In genomic region chr5:42579320-42579719, GRCh38 we compare ENCODE assay signal across 29 cellular contexts.
DNase-seq lines count a peak whose midpoint lies in the region; ATAC-seq and TF ChIP-seq lines count a peak whose summit lies in the region.
"Had no signal": no experiment of that assay in that cellular context is flagged by ENCODE, and none has a peak within 500 bp of the region (broad histone marks: within the 10 kb centered on the region; RNA-seq: fewer than 3 reads in every experiment).

No MANE protein-coding gene starts in this region.

- DNase-seq in DMS153 (lab: John Stamatoyannopoulos, UW) = peak; percentile 22
- DNase-seq in DMS153 treated with DMSO at 0.1 percent for 48 hours (lab: John Stamatoyannopoulos, UW; ENCODE audit: unreplicated experiment) = no peak
- DNase-seq in amniotic epithelial cell (ENCODE audit: low read depth) = peak; percentile 47
- DNase-seq in foreskin fibroblast = peak; percentile 61 to 72
- no peak for DNase-seq in Karpas-422
- no peak for DNase-seq in upper lobe of left lung
- DNase-seq in endodermal cell = no peak
- DNase-seq: activated CD4-positive, alpha-beta memory T cell treated with anti-CD3 and anti-CD28 coated beads, Interleukin-2, amount 10 ng/mL, durations not matched to agents 7 days and 5 days; activated CD4-positive, CD25-positive, alpha-beta regulatory T cell treated with anti-CD3 and anti-CD28 coated beads, Interleukin-2, amount 50 U/mL, for 72 hours; aorta; CD4-positive, CD25-positive, alpha-beta regulatory T cell; heart left ventricle; MM.1S; NCI-H2081; NCI-H345; nephron progenitor cell; posterior cingulate gyrus; stimulated activated naive CD4-positive, alpha-beta T cell; T-helper 17 cell had no signal

- TF ChIP-seq CTCF in foreskin fibroblast (IDR thresholded peaks at IDR 0.05; ENCODE audit: low read depth, low read length) = no peak
- no peak for TF ChIP-seq CTCF in upper lobe of left lung (IDR thresholded peaks at IDR 0.05)
- no peak for TF ChIP-seq CTCF in endodermal cell (conservative IDR thresholded peaks at IDR 0.05)

- no peak for ATAC-seq in upper lobe of left lung (ENCODE audit: low FRiP score in 2 of 2)
- ATAC-seq: heart left ventricle, SK-N-SH treated with all-trans-retinoic acid at 6 μM for 48 hours, T-helper 17 cell had no signal

- H3K36me3 ChIP-seq in skeletal muscle tissue (ENCODE audit: control insufficient read depth in 3 of 3, insufficient read depth in 3 of 3, low read length in 3 of 3) (no peaks in the 10 kb centered on the region), Karpas-422 (ENCODE audit: insufficient read depth, low read length) (no peaks in the 10 kb centered on the region), upper lobe of left lung (no peaks in the 10 kb centered on the region), endodermal cell (ENCODE audit: control insufficient read depth, insufficient read depth, low read length) (no peaks in the 10 kb centered on the region)
- H3K36me3 ChIP-seq: thoracic aorta, vagina had no signal

- H3K9ac ChIP-seq in skeletal muscle tissue (ENCODE audit: low read depth in 1 of 3, low read length in 3 of 3) = no peak overlapping the region
- no peak overlapping the region for H3K9ac ChIP-seq in Karpas-422 (ENCODE audit: low read length)
- no peak overlapping the region for H3K9ac ChIP-seq in endodermal cell (ENCODE audit: extremely low read depth, low read length, poor library complexity, severe bottlenecking)

- peaks cover 2% of the 10 kb centered on the region for H3K36me3 Mint-ChIP-seq in endodermal cell (ENCODE audit: low read depth)
- H3K36me3 Mint-ChIP-seq: activated naive CD8-positive, alpha-beta T cell; CD4-positive, CD25-positive, alpha-beta regulatory T cell had no signal

- H3K9me3 Mint-ChIP-seq in endodermal cell = peaks cover 4% of the 10 kb centered on the region
- H3K9me3 Mint-ChIP-seq: activated CD4-positive, alpha-beta memory T cell treated with anti-CD3 and anti-CD28 coated beads, Interleukin-2, amount 10 ng/mL, durations not matched to agents 7 days and 5 days; activated T-helper 2 cell treated with anti-CD3 and anti-CD28 coated beads, Interferon-gamma antibody, Interleukin-2, Interleukin-4, amounts not matched to agents 10 μg/mL and 5 μg/mL and 100 μg/mL, durations not matched to agents 14 hours and 24 hours and 36 hours; CD4-positive, CD25-positive, alpha-beta regulatory T cell had no signal

- H3K4me3 Mint-ChIP-seq in endodermal cell = no peak overlapping the region
- H3K4me3 Mint-ChIP-seq: activated CD4-positive, alpha-beta memory T cell treated with anti-CD3 and anti-CD28 coated beads, Interleukin-2, amount 10 ng/mL, durations not matched to agents 7 days and 5 days; activated naive CD8-positive, alpha-beta T cell; CD4-positive, CD25-positive, alpha-beta regulatory T cell; IgD-negative memory B cell; nephron progenitor cell; T-helper 17 cell had no signal

- H3K27ac ChIP-seq in skeletal muscle tissue (ENCODE audit: low read depth, low read length) = peak overlapping the region; percentile 49
- H3K27ac ChIP-seq in Karpas-422 (ENCODE audit: low read length) = no peak overlapping the region
- no peak overlapping the region for H3K27ac ChIP-seq in upper lobe of left lung
- H3K27ac ChIP-seq in endodermal cell (ENCODE audit: low read depth, low read length) = no peak overlapping the region
- H3K27ac ChIP-seq: 22Rv1, coronary artery, heart left ventricle, thoracic aorta, vagina had no signal

- no peak overlapping the region for H3K4me3 ChIP-seq in foreskin fibroblast (ENCODE audit: low read depth in 1 of 2, low read length in 2 of 2)
- H3K4me3 ChIP-seq in skeletal muscle tissue (ENCODE audit: low read length in 3 of 3) = no peak overlapping the region
- no peak overlapping the region for H3K4me3 ChIP-seq in Karpas-422 (ENCODE audit: low read length)
- no peak overlapping the region for H3K4me3 ChIP-seq in upper lobe of left lung
- H3K4me3 ChIP-seq in endodermal cell (ENCODE audit: low read length) = no peak overlapping the region
- H3K4me3 ChIP-seq: coronary artery, heart left ventricle, lung, thoracic aorta, vagina had no signal

- peaks cover 1% of the 10 kb centered on the region for H3K4me1 Mint-ChIP-seq in endodermal cell
- H3K4me1 Mint-ChIP-seq: activated CD4-positive, alpha-beta memory T cell treated with anti-CD3 and anti-CD28 coated beads, Interleukin-2, amount 10 ng/mL, durations not matched to agents 7 days and 5 days; nephron progenitor cell had no signal

- no peaks in the 10 kb centered on the region for H3K9me2 ChIP-seq in Karpas-422 (replicated peaks; ENCODE audit: insufficient read depth, low read length)

- H3K4me2 ChIP-seq in Karpas-422 (ENCODE audit: low read depth, low read length, poor library complexity, severe bottlenecking) = no peak overlapping the region

- H3K9me3 ChIP-seq in skeletal muscle tissue (ENCODE audit: control insufficient read depth in 3 of 3, low read length in 3 of 3) (no peaks in the 10 kb centered on the region), Karpas-422 (ENCODE audit: low read length) (no peaks in the 10 kb centered on the region), upper lobe of left lung (no peaks in the 10 kb centered on the region), endodermal cell (ENCODE audit: control insufficient read depth, low read length) (peaks cover 11% of the 10 kb centered on the region)
- H3K9me3 ChIP-seq: heart left ventricle, thoracic aorta, vagina had no signal

- no peak overlapping the region for H2AFZ ChIP-seq in Karpas-422 (ENCODE audit: low read length)

- no peaks in the 10 kb centered on the region for H4K20me1 ChIP-seq in Karpas-422 (ENCODE audit: insufficient read depth, low read depth, low read length)

- no peak for TF ChIP-seq EP300 in upper lobe of left lung (IDR thresholded peaks at IDR 0.05)

- H3K27me3 ChIP-seq in skeletal muscle tissue (ENCODE audit: control insufficient read depth in 3 of 3, insufficient read depth in 3 of 3, low read length in 3 of 3) (no peaks in the 10 kb centered on the region), Karpas-422 (ENCODE audit: low read length) (no peaks in the 10 kb centered on the region), upper lobe of left lung (no peaks in the 10 kb centered on the region), endodermal cell (ENCODE audit: control insufficient read depth, insufficient read depth, low read length, poor library complexity, severe bottlenecking) (peaks cover 2% of the 10 kb centered on the region)
- H3K27me3 ChIP-seq: heart left ventricle, vagina had no signal

- peaks cover 19% of the 10 kb centered on the region for H3K27me3 Mint-ChIP-seq in endodermal cell (ENCODE audit: insufficient read depth)
- H3K27me3 Mint-ChIP-seq: CD4-positive, CD25-positive, alpha-beta regulatory T cell had no signal

- 33 to 43% methylated on average over 1 of the region's 1 CpG for WGBS in upper lobe of left lung, 2 donors
- WGBS in endodermal cell (ENCODE audit: insufficient coverage in 1 of 2, insufficient read length in 1 of 2), 2 experiments = 60 to 62% methylated on average over 1 of the region's 1 CpG

- H3K27ac Mint-ChIP-seq in endodermal cell = no peak overlapping the region
- H3K27ac Mint-ChIP-seq: activated CD4-positive, alpha-beta memory T cell treated with anti-CD3 and anti-CD28 coated beads, Interleukin-2, amount 10 ng/mL, durations not matched to agents 7 days and 5 days; activated naive CD8-positive, alpha-beta T cell; activated T-helper 2 cell treated with anti-CD3 and anti-CD28 coated beads, Interferon-gamma antibody, Interleukin-2, Interleukin-4, amounts not matched to agents 10 μg/mL and 5 μg/mL and 100 μg/mL, durations not matched to agents 14 hours and 24 hours and 36 hours; CD4-positive, CD25-positive, alpha-beta regulatory T cell; IgD-negative memory B cell; nephron progenitor cell; T-helper 17 cell had no signal

- no peaks in the 10 kb centered on the region for H3K79me2 ChIP-seq in Karpas-422 (ENCODE audit: low read length)

- H3K4me1 ChIP-seq in skeletal muscle tissue (ENCODE audit: control insufficient read depth in 3 of 3, insufficient read depth in 3 of 3, low read length in 3 of 3) (peaks cover 3 to 16% (median 5%) of the 10 kb centered on the region in 3 donors), Karpas-422 (ENCODE audit: low read length) (no peaks in the 10 kb centered on the region), upper lobe of left lung (peaks cover 0 to 5% (median 0%) of the 10 kb centered on the region in 4 donors), endodermal cell (ENCODE audit: control insufficient read depth, insufficient read depth, low read length) (no peaks in the 10 kb centered on the region)
- H3K4me1 ChIP-seq: vagina had no signal

- no peak for TF ChIP-seq POLR2A in upper lobe of left lung (IDR thresholded peaks at IDR 0.05)

Comparison
In these comparisons a context has a peak if more than half of its experiments do, and no peak if none do; other contexts are left out.
1. DNase-seq: peak in DMS153 (single experiment), amniotic epithelial cell (single experiment) and foreskin fibroblast (2 of 2); none in DMS153 treated with DMSO at 0.1 percent for 48 hours (single experiment), Karpas-422 (single experiment), upper lobe of left lung (0 of 2) and endodermal cell (single experiment).